Comparison of ENCODE assay signal across 27 cellular contexts in genomic region chr2:34552337-34552736, GRCh38.
"Had no signal": no experiment of that assay in that cellular context is flagged by ENCODE, and none has a peak within 500 bp of the region (broad histone marks: within the 10 kb centered on the region; RNA-seq: fewer than 3 reads in every experiment).

No MANE protein-coding gene starts in this region.

- H3K27ac ChIP-seq: colonic mucosa, coronary artery, dorsolateral prefrontal cortex, epithelial cell of prostate, esophagus muscularis mucosa, esophagus squamous epithelium, foreskin keratinocyte, gastrocnemius medialis, gastroesophageal sphincter, heart left ventricle, heart right ventricle had no signal

- FAIRE-seq: colon, endometrium, endothelial cell of umbilical vein, frontal cortex had no signal

- DNase-seq: colonic mucosa; cortex of kidney; dermis blood vessel endothelial cell; dorsolateral prefrontal cortex; effector CD4-positive, alpha-beta T cell; effector CD8-positive, alpha-beta T cell; effector memory CD4-positive, alpha-beta T cell; effector memory CD8-positive, alpha-beta T cell; endodermal cell; erythroblast; esophagus squamous epithelium; foreskin fibroblast; foreskin melanocyte; gastrocnemius medialis; glutamatergic neuron; head of caudate nucleus; heart left ventricle; heart right ventricle had no signal

- H3K4me1 ChIP-seq: colonic mucosa, esophagus muscularis mucosa, esophagus squamous epithelium, gastrocnemius medialis, gastroesophageal sphincter, heart left ventricle, heart right ventricle had no signal

- H3K27me3 ChIP-seq: colonic mucosa, dorsolateral prefrontal cortex, esophagus muscularis mucosa, esophagus squamous epithelium, foreskin keratinocyte, gastrocnemius medialis, gastroesophageal sphincter, heart left ventricle, heart right ventricle had no signal

- H3K4me3 ChIP-seq: colonic mucosa, coronary artery, dorsolateral prefrontal cortex, esophagus muscularis mucosa, esophagus squamous epithelium, gastrocnemius medialis, gastroesophageal sphincter, heart left ventricle, heart right ventricle had no signal

- H3K9me3 ChIP-seq: colonic mucosa, esophagus squamous epithelium, gastrocnemius medialis had no signal

- H3K36me3 ChIP-seq: colonic mucosa, esophagus muscularis mucosa, esophagus squamous epithelium, gastrocnemius medialis, gastroesophageal sphincter, heart left ventricle, heart right ventricle had no signal
